ENCODE assay signal across 8 cellular contexts in genomic region chrX:15973299-15973698, GRCh38.
DNase-seq lines count a peak whose midpoint lies in the region; ATAC-seq and TF ChIP-seq lines count a peak whose summit lies in the region.

No MANE protein-coding gene starts in this region.

- 70% methylated on average over 2 of the region's 2 CpGs for WGBS in hepatocyte (ENCODE audit: low lambda C conversion rate, missing lambda C conversion rate)
- WGBS in stomach, 5 donors, result 15 to 38% (median 31%) methylated on average over 2 of the region's 2 CpGs

- no peaks in the 10 kb centered on the region for H3K9me3 ChIP-seq in hepatocyte (ENCODE audit: low read depth)
- no peaks in the 10 kb centered on the region for H3K9me3 ChIP-seq in stomach
- H3K9me3 ChIP-seq in ascending aorta, result no peaks in the 10 kb centered on the region

- ATAC-seq in GM18873 (IDR thresholded peaks at IDR 0.05; ENCODE audit: low FRiP score, unreplicated experiment), result no peak

- H3K4me3 Mint-ChIP-seq in activated naive CD4-positive, alpha-beta T cell treated with anti-CD3 and anti-CD28 coated beads, Interleukin-2, amount 10 ng/mL, durations not matched to agents 7 days and 5 days, result no peak overlapping the region

- no peaks in the 10 kb centered on the region for H4K20me1 ChIP-seq in hepatocyte (ENCODE audit: insufficient read depth, poor library complexity, severe bottlenecking)

- H3K36me3 Mint-ChIP-seq in activated naive CD4-positive, alpha-beta T cell treated with anti-CD3 and anti-CD28 coated beads, Interleukin-2, amount 10 ng/mL, durations not matched to agents 7 days and 5 days, result no peaks in the 10 kb centered on the region

- H3K27ac Mint-ChIP-seq in activated naive CD4-positive, alpha-beta T cell treated with anti-CD3 and anti-CD28 coated beads, Interleukin-2, amount 10 ng/mL, durations not matched to agents 7 days and 5 days, result no peak overlapping the region

- no peak overlapping the region for H3K27ac ChIP-seq in hepatocyte
- no peak overlapping the region for H3K27ac ChIP-seq in stomach
- no peak overlapping the region for H3K27ac ChIP-seq in ascending aorta

- TF ChIP-seq POLR2A in stomach (IDR thresholded peaks at IDR 0.05), result no peak

- TF ChIP-seq CTCF in GM06990 (IDR thresholded peaks at IDR 0.05; ENCODE audit: insufficient read depth, low read length, poor library complexity, severe bottlenecking) (peak; percentile 79), hepatocyte (IDR thresholded peaks at IDR 0.05; ENCODE audit: poor library complexity) (peak; percentile 30), stomach (IDR thresholded peaks at IDR 0.05) (peak in 4 of 7 experiments; percentile 12 to 24 (median 16)), ascending aorta (IDR thresholded peaks at IDR 0.05) (peak in 1 of 3 experiments; percentile 26)

- DNase-seq in AG08396 (ENCODE audit: low spot score) (peak; percentile 16), GM06990 (ENCODE audit: extremely low read depth, insufficient read length) (no peak), Kasumi-1 (lab: John Stamatoyannopoulos, UW) (peak; percentile 2 to 8), hepatocyte (ENCODE audit: low spot score) (peak; percentile 35), stomach (no peak), ascending aorta (ENCODE audit: low spot score in 2 of 2) (no peak)
- peak; percentile 21 for DNase-seq in activated naive CD4-positive, alpha-beta T cell treated with anti-CD3 and anti-CD28 coated beads, Interleukin-2, amount 10 ng/mL, durations not matched to agents 7 days and 5 days

- intact Hi-C loops in stomach (cut with DNase I; ENCODE audit: low total_unique reads), result no loop called here
- intact Hi-C loops in ascending aorta (cut with DNase I), result no loop called here

- H3K36me3 ChIP-seq in GM06990 (ENCODE audit: control insufficient read depth, insufficient read depth, low read length), result no peaks in the 10 kb centered on the region
- H3K36me3 ChIP-seq in hepatocyte (replicated peaks; ENCODE audit: insufficient read depth, low read depth), result no peaks in the 10 kb centered on the region
- no peaks in the 10 kb centered on the region for H3K36me3 ChIP-seq in stomach
- H3K36me3 ChIP-seq in ascending aorta, result no peaks in the 10 kb centered on the region

- H3K27me3 ChIP-seq in GM06990 (replicated peaks; ENCODE audit: control insufficient read depth, insufficient read depth, low read length) (no peaks in the 10 kb centered on the region), hepatocyte (no peaks in the 10 kb centered on the region), stomach (no peaks in the 10 kb centered on the region), ascending aorta (no peaks in the 10 kb centered on the region)

- H3K79me2 ChIP-seq in hepatocyte, result no peaks in the 10 kb centered on the region

- H3K4me1 ChIP-seq in hepatocyte (ENCODE audit: insufficient read depth) (no peaks in the 10 kb centered on the region), stomach (no peaks in the 10 kb centered on the region), ascending aorta (no peaks in the 10 kb centered on the region)

- no peaks in the 10 kb centered on the region for H3K9me2 ChIP-seq in hepatocyte (replicated peaks; ENCODE audit: insufficient read depth)

- H3K27me3 Mint-ChIP-seq in activated naive CD4-positive, alpha-beta T cell treated with anti-CD3 and anti-CD28 coated beads, Interleukin-2, amount 10 ng/mL, durations not matched to agents 7 days and 5 days, result peaks cover 4% of the 10 kb centered on the region

- CTCF ChIA-PET in activated naive CD4-positive, alpha-beta T cell treated with anti-CD3 and anti-CD28 coated beads, Interleukin-2, amount 10 ng/mL, durations not matched to agents 7 days and 5 days (lab: Charles Lee), result no interaction called here

- H2AFZ ChIP-seq in hepatocyte, result no peak overlapping the region

- no peak overlapping the region for H3K4me2 ChIP-seq in hepatocyte

- no peaks in the 10 kb centered on the region for H3K9me3 Mint-ChIP-seq in activated naive CD4-positive, alpha-beta T cell treated with anti-CD3 and anti-CD28 coated beads, Interleukin-2, amount 10 ng/mL, durations not matched to agents 7 days and 5 days

- TF ChIP-seq EP300 in stomach (IDR thresholded peaks at IDR 0.05), result no peak

- no peak overlapping the region for H3K4me3 ChIP-seq in GM06990 (replicated peaks; ENCODE audit: low read depth, low read length)
- no peak overlapping the region for H3K4me3 ChIP-seq in hepatocyte
- H3K4me3 ChIP-seq in stomach, result no peak overlapping the region
- no peak overlapping the region for H3K4me3 ChIP-seq in ascending aorta

- H3K4me1 Mint-ChIP-seq in activated naive CD4-positive, alpha-beta T cell treated with anti-CD3 and anti-CD28 coated beads, Interleukin-2, amount 10 ng/mL, durations not matched to agents 7 days and 5 days, result no peaks in the 10 kb centered on the region

Comparison
In these comparisons a context has a peak if more than half of its experiments do, and no peak if none do; other contexts are left out.
1. DNase-seq: peak in AG08396 (single experiment), Kasumi-1 (2 of 2), activated naive CD4-positive, alpha-beta T cell treated with anti-CD3 and anti-CD28 coated beads, Interleukin-2, amount 10 ng/mL, durations not matched to agents 7 days and 5 days (single experiment) and hepatocyte (single experiment); none in GM06990 (single experiment), stomach (single experiment) and ascending aorta (0 of 2).